In genomic region chr3:9916734-9917680, GRCh38 we compare ENCODE assay signal across 8 cellular contexts. TPM values are rescaled to one million over a fixed set of nuclear protein-coding genes. Genes with fewer than 3 reads are reported as not detected.
DNase-seq lines count a peak whose midpoint lies in the region; TF ChIP-seq lines count a peak whose summit lies in the region.

Gene IL17RC (plus strand): TSS chr3:9917098. CDS start chr3:9917316, 218 bp downstream.

- peaks cover 3 to 7% of the 10 kb centered on the region in 2 donors for H3K36me3 ChIP-seq in mucosa of rectum (ENCODE audit: control insufficient read depth in 2 of 2, insufficient read depth in 2 of 2, low read length in 2 of 2)

- no peaks in the 10 kb centered on the region for H3K9me3 ChIP-seq in mucosa of rectum (ENCODE audit: control insufficient read depth in 2 of 2, low read length in 2 of 2)

- peaks cover 33 to 35% of the 10 kb centered on the region in 2 donors for H3K4me1 ChIP-seq in mucosa of rectum (ENCODE audit: control insufficient read depth in 2 of 2, insufficient read depth in 2 of 2, low read length in 2 of 2)

- no peaks in the 10 kb centered on the region for H3K27me3 ChIP-seq in mucosa of rectum (ENCODE audit: control insufficient read depth in 2 of 2, insufficient read depth in 2 of 2, low read length in 2 of 2)

- H3K9ac ChIP-seq in mucosa of rectum (ENCODE audit: low read depth in 1 of 2, low read length in 2 of 2), result peak within 1 kb of the TSS; percentile 77 to 80

- peak; percentile 19 to 40 for DNase-seq in activated CD4-positive, alpha-beta T cell treated with anti-CD3 and anti-CD28 coated beads for 24 hours (ENCODE audit: low read depth in 2 of 2)
- no peak for DNase-seq in activated CD4-positive, alpha-beta T cell treated with anti-CD3 and anti-CD28 coated beads for 1 hour
- DNase-seq in NCI-H510A treated with DMSO at 0.1 percent for 48 hours (lab: John Stamatoyannopoulos, UW) (peak; percentile 76), fibroblast of gingiva (ENCODE audit: low read depth) (peak; percentile 83), NCI-H1930 (lab: John Stamatoyannopoulos, UW) (no peak)
- DNase-seq in activated T-cell treated with anti-CD3 and anti-CD28 coated beads, Interleukin-2, amount 50 U/mL, for 48 hours, result peak; percentile 71 to 72

- H3K27ac ChIP-seq in mucosa of rectum (ENCODE audit: low read depth in 2 of 2, low read length in 2 of 2), result peak within 1 kb of the TSS; percentile 92 to 93

- H3K4me3 ChIP-seq in mucosa of rectum (ENCODE audit: low read length in 2 of 2), result peak within 1 kb of the TSS; percentile 78 to 81

- TF ChIP-seq CTCF in subcutaneous adipose tissue (IDR thresholded peaks at IDR 0.05; ENCODE audit: low read depth), result no peak

RNA-seq across cellular contexts. Expression of gene IL17RC, which starts in this region (rescaled TPM):
- 10 to 100 TPM; 26.3 to 99.3 (median 82.1) TPM for total RNA-seq in subcutaneous adipose tissue

Comparison
In these comparisons a context has a peak if more than half of its experiments do, and no peak if none do; other contexts are left out.
1. DNase-seq: peak in activated CD4-positive, alpha-beta T cell treated with anti-CD3 and anti-CD28 coated beads for 24 hours (2 of 2), NCI-H510A treated with DMSO at 0.1 percent for 48 hours (single experiment), activated T-cell treated with anti-CD3 and anti-CD28 coated beads, Interleukin-2, amount 50 U/mL, for 48 hours (2 of 2) and fibroblast of gingiva (single experiment); none in activated CD4-positive, alpha-beta T cell treated with anti-CD3 and anti-CD28 coated beads for 1 hour (single experiment) and NCI-H1930 (0 of 2).